ENCODE assay signal across 25 cellular contexts in the genomic region with DNA sequence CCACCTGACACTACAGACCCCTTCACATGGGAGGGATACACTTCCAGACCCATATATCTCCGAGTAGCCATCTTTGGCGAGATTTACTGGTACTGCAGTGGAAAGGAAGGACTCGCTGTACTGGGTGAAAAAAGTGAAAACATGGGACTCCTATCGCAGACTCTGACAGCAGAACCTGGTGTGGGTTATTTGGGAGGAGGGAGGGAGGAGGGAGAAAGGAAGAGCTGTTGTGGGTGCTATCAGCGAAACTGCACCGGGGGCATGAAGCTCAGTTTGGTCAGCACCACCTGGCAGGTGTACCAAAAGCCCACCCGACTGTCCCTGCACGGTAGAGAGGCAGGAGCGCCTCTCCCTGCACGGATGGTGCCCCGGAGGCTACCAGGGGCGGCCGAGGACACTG. TPM values are rescaled to one million over a fixed set of nuclear protein-coding genes. Genes with fewer than 3 reads are reported as not detected.
"Had no signal": no experiment of that assay in that cellular context is flagged by ENCODE, and none has a peak within 500 bp of the region (broad histone marks: within the 10 kb centered on the region; RNA-seq: fewer than 3 reads in every experiment).

No MANE protein-coding gene starts in this region.

- DNase-seq: activated CD4-positive, alpha-beta T cell treated with anti-CD3 and anti-CD28 coated beads for 48 hours; activated CD4-positive, alpha-beta T cell treated with anti-CD3 and anti-CD28 coated beads, Interleukin-2, amount 50 U/mL, for 48 hours; activated CD4-positive, CD25-positive, alpha-beta regulatory T cell treated with anti-CD3 and anti-CD28 coated beads, Interleukin-2, amount 50 U/mL, for 72 hours; activated CD8-positive, alpha-beta memory T cell treated with anti-CD3 and anti-CD28 coated beads, Interleukin-2, amount 10 ng/mL, durations not matched to agents 7 days and 5 days; activated effector memory CD4-positive, alpha-beta T cell treated with Interleukin-2 at 50 U/mL for 16 hours; activated naive CD4-positive, alpha-beta T cell; activated T-cell treated with anti-CD3 and anti-CD28 coated beads, Interleukin-2, amount 50 U/mL, for 24 hours; Karpas-422; MM.1S; NCI-H1105; NCI-H1436 treated with DMSO at 0.1 percent for 48 hours; NCI-H187 treated with DMSO at 0.1 percent for 48 hours; NCI-H2081 treated with DMSO at 0.1 percent for 48 hours; NCI-H446; NCI-H524; PC-3; SHP77; T-helper 9 cell had no signal

- H3K4me3 ChIP-seq: SJSA1 had no signal

- H3K4me3 Mint-ChIP-seq: activated CD8-positive, alpha-beta memory T cell treated with anti-CD3 and anti-CD28 coated beads, Interleukin-2, amount 10 ng/mL, durations not matched to agents 7 days and 5 days; activated naive CD4-positive, alpha-beta T cell treated with anti-CD3 and anti-CD28 coated beads, Interleukin-2, amount 50 U/mL, for 24 hours; activated T-cell treated with anti-CD3 and anti-CD28 coated beads, Interleukin-2, amount 50 U/mL, for 24 hours; activated T-helper 1 cell treated with anti-CD3 and anti-CD28 coated beads, Interleukin-12 subunit alpha, Interleukin-12 subunit beta, Interleukin-2, Interleukin-4 antibody, amounts not matched to agents 30 ng/mL and 10 ng/mL and 1 ng/mL, durations not matched to agents 14 hours and 24 hours and 36 hours; T-helper 1 cell treated with Interleukin-12 subunit alpha and Interleukin-12 subunit beta and Interleukin-4 antibody, amounts not matched to agents 30 μg/mL and 1 μg/mL, for 36 hours; WTC11 had no signal

- H3K4me1 Mint-ChIP-seq: WTC11 had no signal

- H3K9me3 Mint-ChIP-seq: activated naive CD4-positive, alpha-beta T cell treated with anti-CD3 and anti-CD28 coated beads, Interleukin-2, amount 50 U/mL, for 24 hours; activated T-cell treated with anti-CD3 and anti-CD28 coated beads, Interleukin-2, amount 50 U/mL, for 24 hours; activated T-helper 1 cell treated with anti-CD3 and anti-CD28 coated beads, Interleukin-12 subunit alpha, Interleukin-12 subunit beta, Interleukin-2, Interleukin-4 antibody, amounts not matched to agents 30 ng/mL and 10 ng/mL and 1 ng/mL, durations not matched to agents 14 hours and 24 hours and 36 hours; T-helper 1 cell treated with Interleukin-12 subunit alpha and Interleukin-12 subunit beta and Interleukin-4 antibody, amounts not matched to agents 30 μg/mL and 1 μg/mL, for 36 hours; WTC11 had no signal

- H3K27ac Mint-ChIP-seq: activated CD8-positive, alpha-beta memory T cell treated with anti-CD3 and anti-CD28 coated beads, Interleukin-2, amount 10 ng/mL, durations not matched to agents 7 days and 5 days; activated naive CD4-positive, alpha-beta T cell treated with anti-CD3 and anti-CD28 coated beads, Interleukin-2, amount 50 U/mL, for 24 hours; activated T-cell treated with anti-CD3 and anti-CD28 coated beads, Interleukin-2, amount 50 U/mL, for 24 hours; activated T-helper 1 cell treated with anti-CD3 and anti-CD28 coated beads, Interleukin-12 subunit alpha, Interleukin-12 subunit beta, Interleukin-2, Interleukin-4 antibody, amounts not matched to agents 30 ng/mL and 10 ng/mL and 1 ng/mL, durations not matched to agents 14 hours and 24 hours and 36 hours; T-helper 1 cell treated with Interleukin-12 subunit alpha and Interleukin-12 subunit beta and Interleukin-4 antibody, amounts not matched to agents 30 μg/mL and 1 μg/mL, for 36 hours had no signal

- H3K27me3 Mint-ChIP-seq: activated naive CD4-positive, alpha-beta T cell treated with anti-CD3 and anti-CD28 coated beads, Interleukin-2, amount 50 U/mL, for 24 hours; activated T-cell treated with anti-CD3 and anti-CD28 coated beads, Interleukin-2, amount 50 U/mL, for 24 hours had no signal

- H3K27ac ChIP-seq: SJSA1 had no signal

- ATAC-seq: activated CD8-positive, alpha-beta memory T cell treated with anti-CD3 and anti-CD28 coated beads, Interleukin-2, amount 10 ng/mL, durations not matched to agents 7 days and 5 days; PC-3; WTC11 had no signal

RNA-seq across cellular contexts. Expression of a gene that starts 5.0 kb away (rescaled TPM):
- total RNA-seq: activated CD8-positive, alpha-beta memory T cell treated with anti-CD3 and anti-CD28 coated beads, Interleukin-2, amount 10 ng/mL, durations not matched to agents 7 days and 5 days; aorta; bronchial epithelial cell; PC-3; SJSA1 had no signal
- polyA plus RNA-seq: aorta had no signal

RNA-seq across cellular contexts. Expression of a gene that starts 8.7 kb away (rescaled TPM):
- total RNA-seq: activated CD8-positive, alpha-beta memory T cell treated with anti-CD3 and anti-CD28 coated beads, Interleukin-2, amount 10 ng/mL, durations not matched to agents 7 days and 5 days; activated T-helper 1 cell treated with anti-CD3 and anti-CD28 coated beads, Interleukin-12 subunit alpha, Interleukin-12 subunit beta, Interleukin-2, Interleukin-4 antibody, amounts not matched to agents 30 ng/mL and 10 ng/mL and 1 ng/mL, durations not matched to agents 14 hours and 24 hours and 36 hours; bronchial epithelial cell; PC-3; SJSA1 had no signal

RNA-seq across cellular contexts. Expression of a gene that starts 12.5 kb away (rescaled TPM):
- total RNA-seq: activated CD8-positive, alpha-beta memory T cell treated with anti-CD3 and anti-CD28 coated beads, Interleukin-2, amount 10 ng/mL, durations not matched to agents 7 days and 5 days; bronchial epithelial cell; PC-3; SJSA1 had no signal

RNA-seq across cellular contexts. Expression of a gene that starts 19.4 kb away (rescaled TPM):
- total RNA-seq: activated CD8-positive, alpha-beta memory T cell treated with anti-CD3 and anti-CD28 coated beads, Interleukin-2, amount 10 ng/mL, durations not matched to agents 7 days and 5 days; activated T-helper 1 cell treated with anti-CD3 and anti-CD28 coated beads, Interleukin-12 subunit alpha, Interleukin-12 subunit beta, Interleukin-2, Interleukin-4 antibody, amounts not matched to agents 30 ng/mL and 10 ng/mL and 1 ng/mL, durations not matched to agents 14 hours and 24 hours and 36 hours; bronchial epithelial cell; PC-3; SJSA1; WTC11 had no signal
- polyA plus RNA-seq: aorta had no signal

RNA-seq across cellular contexts. Expression of a gene that starts 32.8 kb away (rescaled TPM):
- total RNA-seq: activated CD8-positive, alpha-beta memory T cell treated with anti-CD3 and anti-CD28 coated beads, Interleukin-2, amount 10 ng/mL, durations not matched to agents 7 days and 5 days; activated T-helper 1 cell treated with anti-CD3 and anti-CD28 coated beads, Interleukin-12 subunit alpha, Interleukin-12 subunit beta, Interleukin-2, Interleukin-4 antibody, amounts not matched to agents 30 ng/mL and 10 ng/mL and 1 ng/mL, durations not matched to agents 14 hours and 24 hours and 36 hours; aorta; bronchial epithelial cell; PC-3; SJSA1 had no signal
- polyA plus RNA-seq: aorta had no signal
